1 cellular context compared by ENCODE assay signal in the genomic region with DNA sequence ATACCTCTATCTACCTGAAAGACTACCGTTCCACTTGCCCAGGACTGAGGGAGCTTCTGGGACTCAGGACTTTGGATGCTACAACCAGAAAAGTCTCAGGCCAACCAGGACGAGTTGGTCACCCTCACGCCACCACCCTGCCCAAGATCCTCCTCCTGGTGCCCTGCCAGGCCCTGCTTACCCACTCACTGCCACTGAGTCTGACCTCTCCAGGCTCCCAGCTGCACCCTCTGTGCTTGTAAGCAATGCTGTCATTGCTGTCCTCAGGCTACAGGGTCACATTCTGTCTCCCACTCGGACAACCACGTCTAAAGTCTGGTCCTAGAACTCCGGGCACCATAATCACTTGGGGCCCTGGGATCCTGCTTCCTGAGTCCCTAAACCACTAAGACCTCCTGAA.
TF ChIP-seq lines count a peak whose summit lies in the region.

No MANE protein-coding gene starts in this region.

TF ChIP-seq in WTC11, 78 proteins besides CTCF, POLR2A, EP300 and RAD21 (continued from another document):
- TF ChIP-seq ZNF423 (CRISPR knock-in tag; IDR thresholded peaks at IDR 0.05) (no peak), ELF4 (CRISPR knock-in tag; IDR thresholded peaks at IDR 0.05; ENCODE audit: low read depth) (no peak), NFYB (CRISPR knock-in tag; conservative IDR thresholded peaks at IDR 0.05; ENCODE audit: low read depth) (no peak), SMAD4 (CRISPR knock-in tag; IDR thresholded peaks at IDR 0.05) (no peak), SOX15 (CRISPR knock-in tag; IDR thresholded peaks at IDR 0.05) (no peak)
- TF ChIP-seq, protein P1, sequence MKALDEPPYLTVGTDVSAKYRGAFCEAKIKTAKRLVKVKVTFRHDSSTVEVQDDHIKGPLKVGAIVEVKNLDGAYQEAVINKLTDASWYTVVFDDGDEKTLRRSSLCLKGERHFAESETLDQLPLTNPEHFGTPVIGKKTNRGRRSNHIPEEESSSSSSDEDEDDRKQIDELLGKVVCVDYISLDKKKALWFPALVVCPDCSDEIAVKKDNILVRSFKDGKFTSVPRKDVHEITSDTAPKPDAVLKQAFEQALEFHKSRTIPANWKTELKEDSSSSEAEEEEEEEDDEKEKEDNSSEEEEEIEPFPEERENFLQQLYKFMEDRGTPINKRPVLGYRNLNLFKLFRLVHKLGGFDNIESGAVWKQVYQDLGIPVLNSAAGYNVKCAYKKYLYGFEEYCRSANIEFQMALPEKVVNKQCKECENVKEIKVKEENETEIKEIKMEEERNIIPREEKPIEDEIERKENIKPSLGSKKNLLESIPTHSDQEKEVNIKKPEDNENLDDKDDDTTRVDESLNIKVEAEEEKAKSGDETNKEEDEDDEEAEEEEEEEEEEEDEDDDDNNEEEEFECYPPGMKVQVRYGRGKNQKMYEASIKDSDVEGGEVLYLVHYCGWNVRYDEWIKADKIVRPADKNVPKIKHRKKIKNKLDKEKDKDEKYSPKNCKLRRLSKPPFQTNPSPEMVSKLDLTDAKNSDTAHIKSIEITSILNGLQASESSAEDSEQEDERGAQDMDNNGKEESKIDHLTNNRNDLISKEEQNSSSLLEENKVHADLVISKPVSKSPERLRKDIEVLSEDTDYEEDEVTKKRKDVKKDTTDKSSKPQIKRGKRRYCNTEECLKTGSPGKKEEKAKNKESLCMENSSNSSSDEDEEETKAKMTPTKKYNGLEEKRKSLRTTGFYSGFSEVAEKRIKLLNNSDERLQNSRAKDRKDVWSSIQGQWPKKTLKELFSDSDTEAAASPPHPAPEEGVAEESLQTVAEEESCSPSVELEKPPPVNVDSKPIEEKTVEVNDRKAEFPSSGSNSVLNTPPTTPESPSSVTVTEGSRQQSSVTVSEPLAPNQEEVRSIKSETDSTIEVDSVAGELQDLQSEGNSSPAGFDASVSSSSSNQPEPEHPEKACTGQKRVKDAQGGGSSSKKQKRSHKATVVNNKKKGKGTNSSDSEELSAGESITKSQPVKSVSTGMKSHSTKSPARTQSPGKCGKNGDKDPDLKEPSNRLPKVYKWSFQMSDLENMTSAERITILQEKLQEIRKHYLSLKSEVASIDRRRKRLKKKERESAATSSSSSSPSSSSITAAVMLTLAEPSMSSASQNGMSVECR (CRISPR knock-in tag; IDR thresholded peaks at IDR 0.05; ENCODE audit: borderline replicate concordance), result no peak
